ENCODE assay signal across 12 cellular contexts in the genomic region with DNA sequence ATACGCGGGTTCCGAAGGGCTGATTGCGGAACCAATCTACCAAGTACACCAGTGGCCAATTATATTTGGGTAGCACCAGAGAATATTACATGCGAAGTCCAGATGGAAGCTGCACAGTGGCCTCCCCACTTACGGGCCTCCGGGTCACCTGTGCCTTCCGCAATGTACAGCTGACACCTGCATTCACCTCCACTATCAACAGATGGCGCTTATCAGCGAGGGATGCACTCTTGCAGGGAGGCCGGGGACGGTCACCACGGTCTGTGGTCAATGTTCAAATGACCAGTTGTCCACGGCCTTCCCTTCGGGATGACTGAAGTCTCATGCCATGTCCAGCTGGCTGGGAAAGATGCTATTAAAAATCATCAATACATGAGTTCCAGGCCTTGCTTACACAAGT. TPM values are rescaled to one million over a fixed set of nuclear protein-coding genes. Genes with fewer than 3 reads are reported as not detected.
DNase-seq lines count a peak whose midpoint lies in the region; ATAC-seq and TF ChIP-seq lines count a peak whose summit lies in the region.
"Had no signal": no experiment of that assay in that cellular context is flagged by ENCODE, and none has a peak within 500 bp of the region (broad histone marks: within the 10 kb centered on the region; RNA-seq: fewer than 3 reads in every experiment).

No MANE protein-coding gene starts in this region.

- POLR2A ChIA-PET in MCF 10A (lab: Yijun Ruan, JAX) (interaction anchor here (0.7 to 1.0 kb wide), 2 partner anchors 13 to 521 kb away, joined by 3 read pairs; no protein-coding TSS in a partner anchor), Panc1 (lab: Charles Lee) (no interaction called here)

- H2AFZ ChIP-seq in mammary epithelial cell (ENCODE audit: low read depth, low read length): no peak overlapping the region

- no peak for TF ChIP-seq POLR2A in adrenal gland (IDR thresholded peaks at IDR 0.05)

- peaks cover 34% of the 10 kb centered on the region for H3K27me3 Mint-ChIP-seq in MCF 10A (ENCODE audit: insufficient read depth, unreplicated experiment)

- H3K27ac Mint-ChIP-seq in MCF 10A (ENCODE audit: low read depth, unreplicated experiment): no peak overlapping the region
- H3K27ac Mint-ChIP-seq: activated naive CD8-positive, alpha-beta T cell treated with anti-CD3 and anti-CD28 coated beads, Interleukin-2, amount 10 ng/mL, durations not matched to agents 7 days and 5 days had no signal

- H3K79me2 ChIP-seq in mammary epithelial cell (ENCODE audit: insufficient read depth, low read length): no peaks in the 10 kb centered on the region

- H3K4me3 Mint-ChIP-seq in MCF 10A (ENCODE audit: unreplicated experiment): no peak overlapping the region
- H3K4me3 Mint-ChIP-seq: activated naive CD8-positive, alpha-beta T cell treated with anti-CD3 and anti-CD28 coated beads, Interleukin-2, amount 10 ng/mL, durations not matched to agents 7 days and 5 days had no signal

- no peaks in the 10 kb centered on the region for H3K36me3 ChIP-seq in mammary epithelial cell (ENCODE audit: insufficient read depth, low read length)
- no peaks in the 10 kb centered on the region for H3K36me3 ChIP-seq in Panc1 (ENCODE audit: control insufficient read depth, insufficient read depth, low read length)
- no peaks in the 10 kb centered on the region for H3K36me3 ChIP-seq in kidney epithelial cell (ENCODE audit: control insufficient read depth, insufficient read depth, low read length)
- H3K36me3 ChIP-seq in adrenal gland (replicated peaks in 1 of 2): no peaks in the 10 kb centered on the region
- H3K36me3 ChIP-seq in MG63: no peaks in the 10 kb centered on the region

- DNase-seq in MCF 10A (ENCODE audit: unreplicated experiment) (peak; percentile 4), mammary epithelial cell (no peak), Panc1 (ENCODE audit: low read depth, low spot score) (no peak), kidney epithelial cell (ENCODE audit: low read depth) (no peak), adrenal gland (no peak), NCI-H1436 (lab: John Stamatoyannopoulos, UW) (no peak), MG63 (no peak)
- DNase-seq: activated naive CD8-positive, alpha-beta T cell treated with anti-CD3 and anti-CD28 coated beads, Interleukin-2, amount 10 ng/mL, durations not matched to agents 7 days and 5 days; dorsolateral prefrontal cortex; T1000; testis had no signal

- dilution Hi-C loops in mammary epithelial cell (cut with HindIII; ENCODE audit: low sequenced_read_pairs): no loop called here

- H3K9ac ChIP-seq in mammary epithelial cell (ENCODE audit: insufficient read depth, low read length): no peak overlapping the region

- no peaks in the 10 kb centered on the region for H3K36me3 Mint-ChIP-seq in MCF 10A (ENCODE audit: insufficient read depth, unreplicated experiment)
- H3K36me3 Mint-ChIP-seq: activated naive CD8-positive, alpha-beta T cell treated with anti-CD3 and anti-CD28 coated beads, Interleukin-2, amount 10 ng/mL, durations not matched to agents 7 days and 5 days had no signal

- intact Hi-C loops in MCF 10A (cut with micrococcal nuclease) (no loop called here), mammary epithelial cell (cut with micrococcal nuclease) (no loop called here), Panc1 (cut with micrococcal nuclease; ENCODE audit: unreplicated experiment) (loop anchor here (5.0 kb wide), 1 partner anchor 74 kb away; no protein-coding TSS in a partner anchor), adrenal gland (cut with DNase I) (no loop called here)

- no peak overlapping the region for H3K4me2 ChIP-seq in mammary epithelial cell (ENCODE audit: insufficient read depth, low read depth, low read length)

- WGBS in mammary epithelial cell (ENCODE audit: low coverage, missing lambda C conversion rate): 95% methylated on average over 15 of the region's 15 CpGs
- 70 to 77% (median 74%) methylated on average over 7 to 15 of the region's 15 CpGs for WGBS in adrenal gland, 4 donors

- no peak overlapping the region for H3K27ac ChIP-seq in mammary epithelial cell (ENCODE audit: insufficient read depth, low read depth, low read length)
- H3K27ac ChIP-seq in Panc1 (ENCODE audit: low read length): no peak overlapping the region
- H3K27ac ChIP-seq in adrenal gland: no peak overlapping the region
- H3K27ac ChIP-seq: dorsolateral prefrontal cortex, testis had no signal

- BruUV-seq in MCF 10A (replicated peaks; lab: Mats Ljungman, UMichigan): no TSS peak
- no TSS peak for BruUV-seq in mammary epithelial cell (replicated peaks; lab: Mats Ljungman, UMichigan)
- no TSS peak for BruUV-seq in Panc1 (replicated peaks; lab: Mats Ljungman, UMichigan)

- no peaks in the 10 kb centered on the region for H4K20me1 ChIP-seq in mammary epithelial cell (ENCODE audit: insufficient read depth, low read length)

- H3K9me3 ChIP-seq in mammary epithelial cell (replicated peaks; ENCODE audit: insufficient read depth, low read length): no peaks in the 10 kb centered on the region
- no peaks in the 10 kb centered on the region for H3K9me3 ChIP-seq in Panc1 (ENCODE audit: control insufficient read depth, insufficient read depth, low read depth, low read length)
- H3K9me3 ChIP-seq in adrenal gland (replicated peaks in 1 of 3): no peaks in the 10 kb centered on the region
- H3K9me3 ChIP-seq in MG63: no peaks in the 10 kb centered on the region
- H3K9me3 ChIP-seq: testis had no signal

- TF ChIP-seq CTCF in MCF 10A (IDR thresholded peaks at IDR 0.05; ENCODE audit: unreplicated experiment) (no peak), mammary epithelial cell (conservative IDR thresholded peaks at IDR 0.05 in 1 of 2, IDR thresholded peaks at IDR 0.05 in 1 of 2; ENCODE audit: extremely low read depth in 1 of 2, insufficient read depth in 1 of 2, low read depth in 1 of 2, low read length in 2 of 2) (peak in 1 of 2 donors; percentile 3), Panc1 (IDR thresholded peaks at IDR 0.05) (peak; percentile 80; the same call in 1 of the 2 replicates), kidney epithelial cell (IDR thresholded peaks at IDR 0.05; ENCODE audit: insufficient read depth, low read length, poor library complexity, severe bottlenecking) (peak; percentile 16), adrenal gland (IDR thresholded peaks at IDR 0.05) (no peak)

- H3K4me1 ChIP-seq in mammary epithelial cell (ENCODE audit: insufficient read depth, low read length) (no peaks in the 10 kb centered on the region), Panc1 (ENCODE audit: control insufficient read depth, insufficient read depth, low read length) (no peaks in the 10 kb centered on the region), adrenal gland (replicated peaks in 1 of 2) (no peaks in the 10 kb centered on the region)
- H3K4me1 ChIP-seq: testis had no signal

- H3K27me3 ChIP-seq in mammary epithelial cell (ENCODE audit: insufficient read depth, low read length) (no peaks in the 10 kb centered on the region), Panc1 (ENCODE audit: control insufficient read depth, insufficient read depth, low read length) (peaks cover 2% of the 10 kb centered on the region), kidney epithelial cell (ENCODE audit: control insufficient read depth, insufficient read depth, low read length) (peaks cover 22% of the 10 kb centered on the region), adrenal gland (no peaks in the 10 kb centered on the region), MG63 (peaks cover 3% of the 10 kb centered on the region; the same call in 1 of the 2 replicates)
- H3K27me3 ChIP-seq: testis had no signal

- no peaks in the 10 kb centered on the region for H3K4me1 Mint-ChIP-seq in MCF 10A (ENCODE audit: insufficient read depth, unreplicated experiment)
- H3K4me1 Mint-ChIP-seq: activated naive CD8-positive, alpha-beta T cell treated with anti-CD3 and anti-CD28 coated beads, Interleukin-2, amount 10 ng/mL, durations not matched to agents 7 days and 5 days had no signal

- CTCF ChIA-PET in MCF 10A (lab: Yijun Ruan, JAX): interaction anchor here (1.7 kb wide), 1 partner anchor 72 kb away, joined by 12 read pairs; no protein-coding TSS in a partner anchor
- CTCF ChIA-PET in mammary epithelial cell (lab: Charles Lee; ENCODE audit: low non-redundant PET): no interaction called here
- CTCF ChIA-PET in Panc1 (lab: Charles Lee): interaction anchor here (1.2 to 2.1 kb wide), 2 partner anchors 59 to 65 kb away, joined by 3 to 5 read pairs; no protein-coding TSS in a partner anchor

- ATAC-seq in Panc1 (peak; percentile 66), HG03045 (IDR thresholded peaks at IDR 0.05; ENCODE audit: unreplicated experiment) (no peak)

- in situ Hi-C loops in mammary epithelial cell (cut with MboI; ENCODE audit: low sequenced_read_pairs in 2 of 2): no loop called here
- in situ Hi-C loops in Panc1 (cut with HindIII; ENCODE audit: low pct_unique_long_range_greater_than_20kb, low sequenced_read_pairs): no loop called here

- H3K4me3 ChIP-seq in mammary epithelial cell (replicated peaks in 1 of 3; ENCODE audit: insufficient read depth in 1 of 3, low read depth in 2 of 3, low read length in 3 of 3): no peak overlapping the region
- H3K4me3 ChIP-seq in Panc1 (ENCODE audit: low read depth in 2 of 2, low read length in 2 of 2): no peak overlapping the region
- no peak overlapping the region for H3K4me3 ChIP-seq in kidney epithelial cell (ENCODE audit: low read depth, low read length)
- no peak overlapping the region for H3K4me3 ChIP-seq in adrenal gland
- no peak overlapping the region for H3K4me3 ChIP-seq in MG63
- H3K4me3 ChIP-seq: dorsolateral prefrontal cortex, testis had no signal

- no peaks in the 10 kb centered on the region for H3K9me3 Mint-ChIP-seq in MCF 10A (ENCODE audit: unreplicated experiment)
- H3K9me3 Mint-ChIP-seq: activated naive CD8-positive, alpha-beta T cell treated with anti-CD3 and anti-CD28 coated beads, Interleukin-2, amount 10 ng/mL, durations not matched to agents 7 days and 5 days had no signal

RNA-seq across cellular contexts. Expression of a gene that starts 47.6 kb away (rescaled TPM):
- total RNA-seq in MCF 10A (2022): 0.02 TPM in 1 of 2 replicates, not detected in the other
- not detected for total RNA-seq in mammary epithelial cell
- polyA plus RNA-seq in mammary epithelial cell: not detected
- polyA minus RNA-seq in mammary epithelial cell: not detected
- total RNA-seq in Panc1 (2021; ENCODE audit: unreplicated experiment): 2.6 TPM
- polyA plus RNA-seq in Panc1 (2012; ENCODE audit: insufficient read length): 4.9 TPM
- 0.07 and 0.17 TPM in 2 replicates for total RNA-seq in kidney epithelial cell
- under 1 TPM; 0.06 to 0.65 (median 0.13) TPM for total RNA-seq in adrenal gland
- polyA plus RNA-seq in adrenal gland: under 1 TPM; 0.05 to 0.24 (median 0.24) TPM
- total RNA-seq in MG63 (2014; rRNA removed; shearing (Covaris generic); ENCODE audit: low replicate concordance): not detected in 2 replicates

Comparison
In these comparisons a context has a peak if more than half of its experiments do, and no peak if none do; other contexts are left out.
1. CTCF ChIP-seq: peak in Panc1 (single experiment) and kidney epithelial cell (single experiment); none in MCF 10A (single experiment) and adrenal gland (0 of 6).